In the genomic region with DNA sequence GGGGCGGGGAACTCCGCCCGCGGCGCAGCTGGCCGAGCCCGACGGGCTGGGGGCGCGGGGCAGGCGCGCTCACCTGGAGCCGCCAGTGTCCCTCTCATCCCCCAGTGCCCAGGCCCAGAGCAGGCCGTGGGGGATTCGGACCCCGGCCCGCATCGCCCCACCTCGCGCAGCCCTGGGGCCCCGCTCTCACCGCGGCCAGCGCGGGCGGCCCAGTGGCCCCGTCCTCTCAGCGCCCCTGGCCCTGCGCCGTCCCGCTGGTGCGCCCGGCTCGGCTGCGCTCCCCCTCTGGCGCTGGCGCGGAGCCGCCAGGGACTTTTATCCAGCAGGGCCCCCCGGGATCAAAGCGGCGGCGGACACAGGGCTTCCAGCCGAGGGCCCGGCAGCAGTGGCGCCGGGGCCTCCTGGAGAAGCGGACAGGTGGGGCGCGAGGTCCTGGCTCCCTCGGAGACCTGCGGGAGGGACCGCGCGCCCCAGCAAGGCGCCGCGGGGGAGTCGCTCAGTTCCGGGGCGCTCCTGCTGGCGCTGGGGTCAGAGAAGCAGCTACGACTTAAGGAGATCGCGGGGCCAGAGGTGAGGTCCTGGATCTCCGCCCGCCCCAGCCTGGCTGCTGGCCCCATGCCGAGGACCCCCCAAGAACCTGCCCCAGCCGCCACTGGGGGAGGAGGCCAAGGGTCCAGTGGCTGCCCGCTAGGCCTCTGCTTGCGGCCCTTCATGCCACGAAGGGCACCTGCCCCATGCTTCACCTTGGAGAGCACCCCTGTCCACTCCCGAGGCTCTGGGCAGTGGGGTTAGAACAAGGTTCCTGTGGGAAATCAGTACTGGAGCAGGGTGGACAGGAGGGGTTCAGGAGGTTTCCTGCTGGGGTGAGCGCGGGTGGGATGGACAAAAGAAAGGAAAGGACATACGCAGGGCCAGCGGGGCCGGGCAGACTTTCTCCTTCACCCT, we compare ENCODE assay signal across 16 cellular contexts. TPM values are rescaled to one million over a fixed set of nuclear protein-coding genes. Genes with fewer than 3 reads are reported as not detected.
DNase-seq lines count a peak whose midpoint lies in the region; ATAC-seq and TF ChIP-seq lines count a peak whose summit lies in the region.
"Had no signal": no experiment of that assay in that cellular context is flagged by ENCODE, and none has a peak within 500 bp of the region (broad histone marks: within the 10 kb centered on the region; RNA-seq: fewer than 3 reads in every experiment).

No MANE protein-coding gene starts in this region.

- no peaks in the 10 kb centered on the region for H3K9me3 Mint-ChIP-seq in CD8-positive, alpha-beta T cell
- H3K9me3 Mint-ChIP-seq in nephron progenitor cell (no peaks in the 10 kb centered on the region), MCF 10A (ENCODE audit: unreplicated experiment) (no peaks in the 10 kb centered on the region)
- H3K9me3 Mint-ChIP-seq: stimulated activated naive CD8-positive, alpha-beta T cell treated with anti-CD3 and anti-CD28 coated beads, Interleukin-15, Interleukin-2, amounts not matched to agents 100 ng/mL and 50 ng/mL, for 24 hours had no signal

- peaks cover 14% of the 10 kb centered on the region for H3K4me1 ChIP-seq in CD8-positive, alpha-beta T cell (ENCODE audit: insufficient read depth, low read length)
- H3K4me1 ChIP-seq in HCT116 (ENCODE audit: control insufficient read depth in 1 of 2, insufficient read depth in 2 of 2, low read length in 2 of 2) (peaks cover 11 to 20% of the 10 kb centered on the region in 2 experiments), ectodermal cell (ENCODE audit: control insufficient read depth, insufficient read depth, low read length) (peaks cover 13% of the 10 kb centered on the region)

- ATAC-seq in CD8-positive, alpha-beta T cell = no peak
- no peak; the same call in 1 of the 2 replicates for ATAC-seq in HCT116
- no peak for ATAC-seq in GM21786 (IDR thresholded peaks at IDR 0.05; ENCODE audit: unreplicated experiment)

- no peak for TF ChIP-seq CTCF in CD8-positive, alpha-beta T cell (IDR thresholded peaks at IDR 0.05)
- no peak for TF ChIP-seq CTCF in HCT116 (IDR thresholded peaks at IDR 0.05 in 2 of 3, conservative IDR thresholded peaks at IDR 0.05 in 1 of 3; ENCODE audit: borderline replicate concordance in 1 of 3, insufficient read depth in 1 of 3, low read depth in 2 of 3, low read length in 2 of 3)
- TF ChIP-seq CTCF in nephron progenitor cell (IDR thresholded peaks at IDR 0.05) = no peak
- TF ChIP-seq CTCF in MCF 10A (IDR thresholded peaks at IDR 0.05; ENCODE audit: unreplicated experiment) = no peak

- POLR2A ChIA-PET in CD8-positive, alpha-beta T cell (lab: Charles Lee) = no interaction called here
- POLR2A ChIA-PET in HCT116 (lab: Charles Lee) = no interaction called here
- POLR2A ChIA-PET in MCF 10A (lab: Yijun Ruan, JAX) = no interaction called here

- peak overlapping the region; percentile 18 for H3K4me3 Mint-ChIP-seq in CD8-positive, alpha-beta T cell
- H3K4me3 Mint-ChIP-seq in nephron progenitor cell (peak overlapping the region; percentile 69), MCF 10A (ENCODE audit: unreplicated experiment) (no peak overlapping the region)
- H3K4me3 Mint-ChIP-seq: stimulated activated naive CD8-positive, alpha-beta T cell treated with anti-CD3 and anti-CD28 coated beads, Interleukin-15, Interleukin-2, amounts not matched to agents 100 ng/mL and 50 ng/mL, for 24 hours had no signal

- no peaks in the 10 kb centered on the region for H4K20me1 ChIP-seq in HCT116 (ENCODE audit: insufficient read depth)

- H3K79me2 ChIP-seq in HCT116 (ENCODE audit: insufficient read depth, low read length) = no peaks in the 10 kb centered on the region

- peaks cover 13% of the 10 kb centered on the region for H3K4me1 Mint-ChIP-seq in CD8-positive, alpha-beta T cell (ENCODE audit: low read depth)
- H3K4me1 Mint-ChIP-seq in nephron progenitor cell (peaks cover 43% of the 10 kb centered on the region), MCF 10A (ENCODE audit: insufficient read depth, unreplicated experiment) (peaks cover 10% of the 10 kb centered on the region)

- no peak overlapping the region for H3K4me3 ChIP-seq in CD8-positive, alpha-beta T cell (ENCODE audit: low read depth, low read length)
- H3K4me3 ChIP-seq in HCT116 (replicated peaks in 1 of 2; ENCODE audit: low read depth in 1 of 2, low read length in 2 of 2) (no peak overlapping the region), ectodermal cell (ENCODE audit: insufficient read depth, low read depth, low read length) (peak overlapping the region; percentile 11)

- no peak overlapping the region for H3K27ac Mint-ChIP-seq in CD8-positive, alpha-beta T cell
- H3K27ac Mint-ChIP-seq in nephron progenitor cell = no peak overlapping the region
- no peak overlapping the region for H3K27ac Mint-ChIP-seq in MCF 10A (ENCODE audit: low read depth, unreplicated experiment)
- H3K27ac Mint-ChIP-seq: stimulated activated naive CD8-positive, alpha-beta T cell treated with anti-CD3 and anti-CD28 coated beads, Interleukin-15, Interleukin-2, amounts not matched to agents 100 ng/mL and 50 ng/mL, for 24 hours had no signal

- peaks cover 6% of the 10 kb centered on the region for H3K27me3 ChIP-seq in CD8-positive, alpha-beta T cell (ENCODE audit: insufficient read depth, low read length)
- no peaks in the 10 kb centered on the region for H3K27me3 ChIP-seq in HCT116 (ENCODE audit: insufficient read depth, low read length)
- H3K27me3 ChIP-seq in ectodermal cell (ENCODE audit: control insufficient read depth, insufficient read depth, low read length, poor library complexity, severe bottlenecking) = peaks cover 93% of the 10 kb centered on the region

- intact Hi-C loops in CD8-positive, alpha-beta T cell (cut with DNase I, micrococcal nuclease) = loop anchor here in 1 of 2 experiments (2.0 kb wide), 1 partner anchor 197 kb away; no protein-coding TSS in a partner anchor
- intact Hi-C loops in HCT116 (cut with micrococcal nuclease) (no loop called here), MCF 10A (cut with micrococcal nuclease) (no loop called here)

- CTCF ChIA-PET in CD8-positive, alpha-beta T cell (lab: Charles Lee) = interaction anchor here (1.4 to 6.8 kb wide), 4 partner anchors 10 to 60 kb away, joined by 5 to 220 read pairs (median 16); a partner anchor contains a TSS
- CTCF ChIA-PET in HCT116 (lab: Charles Lee) = interaction anchor here (1.4 to 3.1 kb wide), 5 partner anchors 17 to 61 kb away, joined by 3 to 151 read pairs (median 7); a partner anchor contains a TSS
- CTCF ChIA-PET in MCF 10A (lab: Yijun Ruan, JAX) = interaction anchor here (1.5 to 1.6 kb wide), 2 partner anchors 49 to 60 kb away, joined by 5 to 9 read pairs; no protein-coding TSS in a partner anchor

- no TSS peak for BruUV-seq in HCT116 (replicated peaks; lab: Mats Ljungman, UMichigan)
- no TSS peak for BruUV-seq in MCF 10A (replicated peaks; lab: Mats Ljungman, UMichigan)

- H3K27ac ChIP-seq in CD8-positive, alpha-beta T cell (ENCODE audit: low read depth, low read length) = no peak overlapping the region
- H3K27ac ChIP-seq in HCT116 (ENCODE audit: low read depth, low read length) (peak overlapping the region; percentile 26; the same call in 1 of the 2 replicates), ectodermal cell (ENCODE audit: insufficient read depth, low read depth, low read length, poor library complexity, severe bottlenecking) (no peak overlapping the region)

- RAD21 ChIA-PET in HCT116 (lab: Charles Lee; ENCODE audit: low non-redundant PET in 1 of 2, low total read pairs in 2 of 2, uncharacterized antibody in 2 of 2, unreplicated experiment in 2 of 2) = interaction anchor here in 1 of 2 experiments (2.4 kb wide), 1 partner anchor 60 kb away, joined by 50 read pairs; a partner anchor contains a TSS

- WGBS in ectodermal cell, 2 experiments = 17 to 18% methylated on average over 78 of the region's 78 CpGs

- H3K36me3 Mint-ChIP-seq in CD8-positive, alpha-beta T cell = no peaks in the 10 kb centered on the region
- no peaks in the 10 kb centered on the region for H3K36me3 Mint-ChIP-seq in nephron progenitor cell (ENCODE audit: low read depth)
- H3K36me3 Mint-ChIP-seq in MCF 10A (ENCODE audit: insufficient read depth, unreplicated experiment) = no peaks in the 10 kb centered on the region

- H3K27me3 Mint-ChIP-seq in CD8-positive, alpha-beta T cell (ENCODE audit: low read depth) = peaks cover 13% of the 10 kb centered on the region
- H3K27me3 Mint-ChIP-seq in nephron progenitor cell (ENCODE audit: low read depth, poor library complexity) = peaks cover 30% of the 10 kb centered on the region
- peaks cover 9% of the 10 kb centered on the region for H3K27me3 Mint-ChIP-seq in MCF 10A (ENCODE audit: insufficient read depth, unreplicated experiment)

- no peak overlapping the region for H3K4me2 ChIP-seq in HCT116 (ENCODE audit: low read length)

- no peak for DNase-seq in CD8-positive, alpha-beta T cell
- DNase-seq in HCT116 (ENCODE audit: low read depth, low spot score) (no peak), nephron progenitor cell (peak; percentile 50), MCF 10A (ENCODE audit: unreplicated experiment) (no peak), NCI-H1694 (lab: John Stamatoyannopoulos, UW) (no peak)
- DNase-seq in stimulated activated CD4-positive, alpha-beta T cell treated with anti-CD3 and anti-CD28 coated beads, Interleukin-12 subunit alpha, Interleukin-12 subunit beta, amount 100 ng/mL, for 4 hours = no peak
- DNase-seq: activated CD4-positive, alpha-beta T cell treated with anti-CD3 and anti-CD28 coated beads, Interleukin-2, amount 50 U/mL, for 4 hours; activated effector memory CD4-positive, alpha-beta T cell treated with Interleukin-2 at 50 U/mL for 16 hours; left cardiac atrium; NCI-H510A treated with DMSO at 0.1 percent for 48 hours had no signal

- H3K9me2 ChIP-seq in HCT116 (ENCODE audit: insufficient read depth) = no peaks in the 10 kb centered on the region

- TF ChIP-seq POLR2A in HCT116 (IDR thresholded peaks at IDR 0.05; ENCODE audit: borderline replicate concordance, extremely low read depth, insufficient read depth, insufficient read length) = no peak

- no peaks in the 10 kb centered on the region for H3K36me3 ChIP-seq in CD8-positive, alpha-beta T cell (ENCODE audit: insufficient read depth, low read length)
- H3K36me3 ChIP-seq in HCT116 (ENCODE audit: control insufficient read depth in 1 of 2, insufficient read depth in 2 of 2, low read length in 2 of 2) = no peaks in the 10 kb centered on the region
- no peaks in the 10 kb centered on the region for H3K36me3 ChIP-seq in ectodermal cell (ENCODE audit: control insufficient read depth, insufficient read depth, low read length)

- no peaks in the 10 kb centered on the region for H3K9me3 ChIP-seq in CD8-positive, alpha-beta T cell (ENCODE audit: low read length)
- H3K9me3 ChIP-seq in HCT116 (ENCODE audit: control insufficient read depth in 1 of 2, insufficient read depth in 1 of 2, low read depth in 1 of 2, low read length in 2 of 2) = no peaks in the 10 kb centered on the region
- H3K9me3 ChIP-seq in ectodermal cell (ENCODE audit: control insufficient read depth, low read length) = no peaks in the 10 kb centered on the region

- no peak for TF ChIP-seq RAD21 in HCT116 (IDR thresholded peaks at IDR 0.05; ENCODE audit: low read depth)

- H3K9ac ChIP-seq in HCT116 (ENCODE audit: low read length) = no peak overlapping the region

- H2AFZ ChIP-seq in HCT116 (ENCODE audit: low read depth, low read length, poor library complexity, severe bottlenecking) = no peak overlapping the region

RNA-seq across cellular contexts. Expression of a gene that starts 0.8 kb away (rescaled TPM):
- not detected for total RNA-seq in CD8-positive, alpha-beta T cell
- total RNA-seq in HCT116 (2021; ENCODE audit: unreplicated experiment) (12.5 TPM), MCF 10A (2022) (not detected in 2 replicates)
- polyA plus RNA-seq in HCT116 (2012) = 12.6 and 14.5 TPM in 2 replicates
- 2.3 TPM for polyA plus RNA-seq in ectodermal cell (2013, experiment 1 of 4)
- 3.4 TPM for polyA plus RNA-seq in ectodermal cell (2013, experiment 2 of 4)
- polyA plus RNA-seq in ectodermal cell (2013, experiment 3 of 4) = 4.5 TPM
- polyA plus RNA-seq in ectodermal cell (2013, experiment 4 of 4) = 5.3 TPM
- total RNA-seq: IMR-90, left cardiac atrium had no signal

RNA-seq across cellular contexts. Expression of a gene that starts 14.8 kb away (rescaled TPM):
- total RNA-seq in CD8-positive, alpha-beta T cell = not detected
- total RNA-seq in HCT116 (2021; ENCODE audit: unreplicated experiment) = not detected
- 0.18 and 0.29 TPM in 2 replicates for polyA plus RNA-seq in HCT116 (2012)
- polyA plus RNA-seq in ectodermal cell (2013, experiment 1 of 4) = not detected
- polyA plus RNA-seq in ectodermal cell (2013, experiment 2 of 4) = 0.12 TPM
- polyA plus RNA-seq in ectodermal cell (2013, experiment 3 of 4) = 0.21 TPM
- 0.20 TPM for polyA plus RNA-seq in ectodermal cell (2013, experiment 4 of 4)
- total RNA-seq in MCF 10A (2022) = not detected in 2 replicates
- total RNA-seq: IMR-90; RPMI7951; T-helper 2 cell treated with Interferon-gamma antibody and Interleukin-4, amounts not matched to agents 100 ng/mL and 5 ng/mL, for 36 hours had no signal
- polyA plus RNA-seq: IMR-90 had no signal

RNA-seq across cellular contexts. Expression of a gene that starts 15.6 kb away (rescaled TPM):
- total RNA-seq in CD8-positive, alpha-beta T cell = 10 to 100 TPM; 18.6 to 19.5 TPM
- total RNA-seq in HCT116 (2021; ENCODE audit: unreplicated experiment) (51.0 TPM), MCF 10A (2022) (24.9 and 29.7 TPM in 2 replicates)
- 36.7 and 38.7 TPM in 2 replicates for polyA plus RNA-seq in HCT116 (2012)
- 48.6 TPM for polyA plus RNA-seq in ectodermal cell (2013, experiment 1 of 4)
- polyA plus RNA-seq in ectodermal cell (2013, experiment 2 of 4) = 47.6 TPM
- polyA plus RNA-seq in ectodermal cell (2013, experiment 3 of 4) = 31.3 TPM
- polyA plus RNA-seq in ectodermal cell (2013, experiment 4 of 4) = 32.9 TPM

RNA-seq across cellular contexts. Expression of a gene that starts 24.7 kb away (rescaled TPM):
- total RNA-seq in CD8-positive, alpha-beta T cell = 1 to 10 TPM in 1 of 2 experiments, under 1 TPM in 1; 0.56 to 1.5 TPM
- total RNA-seq in HCT116 (2021; ENCODE audit: unreplicated experiment) (396 TPM), MCF 10A (2022) (151 and 154 TPM in 2 replicates)
- 376 and 456 TPM in 2 replicates for polyA plus RNA-seq in HCT116 (2012)
- 87.0 TPM for polyA plus RNA-seq in ectodermal cell (2013, experiment 1 of 4)
- 77.7 TPM for polyA plus RNA-seq in ectodermal cell (2013, experiment 2 of 4)
- 65.9 TPM for polyA plus RNA-seq in ectodermal cell (2013, experiment 3 of 4)
- polyA plus RNA-seq in ectodermal cell (2013, experiment 4 of 4) = 71.9 TPM

RNA-seq across cellular contexts. Expression of a gene that starts 34.3 kb away (rescaled TPM):
- total RNA-seq in CD8-positive, alpha-beta T cell = 10 to 100 TPM in 1 of 2 experiments, 1 to 10 TPM in 1; 8.5 to 10.5 TPM
- total RNA-seq in HCT116 (2021; ENCODE audit: unreplicated experiment) (46.8 TPM), MCF 10A (2022) (38.1 and 48.9 TPM in 2 replicates)
- 29.0 and 32.9 TPM in 2 replicates for polyA plus RNA-seq in HCT116 (2012)
- polyA plus RNA-seq in ectodermal cell (2013, experiment 1 of 4) = 19.5 TPM
- 16.7 TPM for polyA plus RNA-seq in ectodermal cell (2013, experiment 2 of 4)
- 12.0 TPM for polyA plus RNA-seq in ectodermal cell (2013, experiment 3 of 4)
- polyA plus RNA-seq in ectodermal cell (2013, experiment 4 of 4) = 12.7 TPM

Comparison
In these comparisons a context has a peak if more than half of its experiments do, and no peak if none do; other contexts are left out.
1. RNA of a gene that starts 0.8 kb away (total RNA-seq): 12.5 TPM in HCT116 (single experiment); not detected in CD8-positive, alpha-beta T cell and not detected in MCF 10A; every median in the first group is over 10 times any median in the second.